22 cellular contexts compared by ENCODE assay signal in the genomic region with DNA sequence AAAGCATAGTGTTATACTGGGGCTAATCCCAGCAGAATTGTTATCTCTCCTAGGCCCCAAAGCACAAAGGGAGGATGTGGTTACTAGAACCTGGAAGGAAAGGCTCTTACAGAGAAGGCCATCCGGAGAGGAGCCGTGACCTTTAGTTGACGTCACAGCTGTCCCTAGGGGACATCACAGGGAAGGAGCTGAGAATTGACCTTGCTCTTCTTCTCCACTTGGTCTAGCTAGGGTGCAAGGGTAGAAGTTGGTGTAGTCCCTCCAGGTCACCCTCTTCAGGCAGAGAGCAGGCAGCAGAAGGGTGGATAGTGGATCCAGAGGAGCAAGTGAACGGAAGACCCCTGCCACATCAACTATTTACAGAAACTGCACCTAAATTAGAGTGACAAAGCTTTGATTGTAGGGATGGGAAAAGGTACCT. TPM values are rescaled to one million over a fixed set of nuclear protein-coding genes. Genes with fewer than 3 reads are reported as not detected.
DNase-seq lines count a peak whose midpoint lies in the region; ATAC-seq and TF ChIP-seq lines count a peak whose summit lies in the region.
"Had no signal": no experiment of that assay in that cellular context is flagged by ENCODE, and none has a peak within 500 bp of the region (broad histone marks: within the 10 kb centered on the region; RNA-seq: fewer than 3 reads in every experiment).

No MANE protein-coding gene starts in this region.

- H3K4me1 ChIP-seq in liver (ENCODE audit: control insufficient read depth in 4 of 4, insufficient read depth in 4 of 4, low read length in 3 of 4) (no peaks in the 10 kb centered on the region), tibial nerve (peaks cover 0 to under 1% (median 0%) of the 10 kb centered on the region in 4 donors)
- H3K4me1 ChIP-seq: parathyroid adenoma, right lobe of liver, testis had no signal

- no peak for TF ChIP-seq EP300 in tibial nerve (IDR thresholded peaks at IDR 0.05)

- no peak for ATAC-seq in HG02870 (IDR thresholded peaks at IDR 0.05; ENCODE audit: unreplicated experiment)
- ATAC-seq in HG02759 (IDR thresholded peaks at IDR 0.05; ENCODE audit: unreplicated experiment) = no peak
- ATAC-seq: GM12878; natural killer cell treated with Interleukin-12 subunit alpha and Interleukin-12 subunit beta and Interleukin-15 and Interleukin-18, amount 100 ng/mL, for 72 hours had no signal

- H3K4me3 ChIP-seq in liver (ENCODE audit: low read depth in 1 of 3, low read length in 3 of 3) (no peak overlapping the region), tibial nerve (no peak overlapping the region)
- H3K4me3 ChIP-seq: coronary artery, GM12878, right lobe of liver, testis had no signal

- no peak for TF ChIP-seq RAD21 in liver (IDR thresholded peaks at IDR 0.05)

- WGBS in liver = 81% methylated on average over 4 of the region's 4 CpGs
- WGBS in tibial nerve, 2 donors = 65 to 67% methylated on average over 4 of the region's 4 CpGs

- no peaks in the 10 kb centered on the region for H3K9me3 ChIP-seq in liver (ENCODE audit: control insufficient read depth in 4 of 4, low read length in 3 of 4)
- no peaks in the 10 kb centered on the region for H3K9me3 ChIP-seq in tibial nerve
- H3K9me3 ChIP-seq: right lobe of liver, testis had no signal

- no peak for TF ChIP-seq POLR2A in tibial nerve (IDR thresholded peaks at IDR 0.05)

- H3K36me3 ChIP-seq in liver (ENCODE audit: control insufficient read depth in 4 of 4, insufficient read depth in 3 of 4, low read depth in 1 of 4, low read length in 3 of 4) (no peaks in the 10 kb centered on the region), tibial nerve (no peaks in the 10 kb centered on the region)
- H3K36me3 ChIP-seq: right lobe of liver had no signal

- TF ChIP-seq CTCF in liver (IDR thresholded peaks at IDR 0.05; ENCODE audit: low read depth, low read length, missing input control) = no peak
- no peak for TF ChIP-seq CTCF in tibial nerve (IDR thresholded peaks at IDR 0.05)

- no peaks in the 10 kb centered on the region for H3K27me3 ChIP-seq in liver (ENCODE audit: control insufficient read depth in 4 of 4, insufficient read depth in 4 of 4, low read length in 3 of 4)
- no peaks in the 10 kb centered on the region for H3K27me3 ChIP-seq in tibial nerve
- H3K27me3 ChIP-seq: right lobe of liver, testis had no signal

- DNase-seq in CMK (ENCODE audit: low read depth) (peak; percentile 46), OCI-M1 (lab: John Stamatoyannopoulos, UW) (peak; percentile 83), dedifferentiated amniotic fluid mesenchymal stem cell (ENCODE audit: extremely low spot score) (peak; percentile 7), tibial nerve (ENCODE audit: low spot score in 2 of 2) (no peak)
- DNase-seq: activated gamma-delta T cell; glutamatergic neuron; Kasumi-1; NCI-H187 treated with DMSO at 0.1 percent for 48 hours; NCI-H2227 treated with DMSO at 0.1 percent for 48 hours; NCI-H69; right lobe of liver; stimulated activated CD4-positive, alpha-beta T cell treated with anti-CD3 and anti-CD28 coated beads, Interleukin-4, amount 100 ng/mL, for 4 hours; stimulated activated naive CD4-positive, alpha-beta T cell treated with Interleukin-2 at 50 U/mL for 16 hours; testis had no signal

- H3K9ac ChIP-seq in liver (ENCODE audit: low read depth in 1 of 2, low read length in 2 of 2) = no peak overlapping the region
- H3K9ac ChIP-seq: parathyroid adenoma had no signal

- H3K27ac ChIP-seq in liver (ENCODE audit: low read depth in 1 of 2, low read length in 2 of 2) = no peak overlapping the region
- no peak overlapping the region for H3K27ac ChIP-seq in tibial nerve
- H3K27ac ChIP-seq: C4-2B, coronary artery, parathyroid adenoma, right lobe of liver, testis had no signal

TF ChIP-seq in liver, 16 proteins besides CTCF, POLR2A, EP300 and RAD21:
- no peak for TF ChIP-seq EGR1 (IDR thresholded peaks at IDR 0.05; ENCODE audit: low read depth in 2 of 2)
- no peak for TF ChIP-seq FOXA1 (IDR thresholded peaks at IDR 0.05)
- peak; percentile 47 for TF ChIP-seq NR2F2 (IDR thresholded peaks at IDR 0.05)
- TF ChIP-seq RXRA (IDR thresholded peaks at IDR 0.05) = no peak
- TF ChIP-seq, protein P1, sequence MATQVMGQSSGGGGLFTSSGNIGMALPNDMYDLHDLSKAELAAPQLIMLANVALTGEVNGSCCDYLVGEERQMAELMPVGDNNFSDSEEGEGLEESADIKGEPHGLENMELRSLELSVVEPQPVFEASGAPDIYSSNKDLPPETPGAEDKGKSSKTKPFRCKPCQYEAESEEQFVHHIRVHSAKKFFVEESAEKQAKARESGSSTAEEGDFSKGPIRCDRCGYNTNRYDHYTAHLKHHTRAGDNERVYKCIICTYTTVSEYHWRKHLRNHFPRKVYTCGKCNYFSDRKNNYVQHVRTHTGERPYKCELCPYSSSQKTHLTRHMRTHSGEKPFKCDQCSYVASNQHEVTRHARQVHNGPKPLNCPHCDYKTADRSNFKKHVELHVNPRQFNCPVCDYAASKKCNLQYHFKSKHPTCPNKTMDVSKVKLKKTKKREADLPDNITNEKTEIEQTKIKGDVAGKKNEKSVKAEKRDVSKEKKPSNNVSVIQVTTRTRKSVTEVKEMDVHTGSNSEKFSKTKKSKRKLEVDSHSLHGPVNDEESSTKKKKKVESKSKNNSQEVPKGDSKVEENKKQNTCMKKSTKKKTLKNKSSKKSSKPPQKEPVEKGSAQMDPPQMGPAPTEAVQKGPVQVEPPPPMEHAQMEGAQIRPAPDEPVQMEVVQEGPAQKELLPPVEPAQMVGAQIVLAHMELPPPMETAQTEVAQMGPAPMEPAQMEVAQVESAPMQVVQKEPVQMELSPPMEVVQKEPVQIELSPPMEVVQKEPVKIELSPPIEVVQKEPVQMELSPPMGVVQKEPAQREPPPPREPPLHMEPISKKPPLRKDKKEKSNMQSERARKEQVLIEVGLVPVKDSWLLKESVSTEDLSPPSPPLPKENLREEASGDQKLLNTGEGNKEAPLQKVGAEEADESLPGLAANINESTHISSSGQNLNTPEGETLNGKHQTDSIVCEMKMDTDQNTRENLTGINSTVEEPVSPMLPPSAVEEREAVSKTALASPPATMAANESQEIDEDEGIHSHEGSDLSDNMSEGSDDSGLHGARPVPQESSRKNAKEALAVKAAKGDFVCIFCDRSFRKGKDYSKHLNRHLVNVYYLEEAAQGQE (IDR thresholded peaks at IDR 0.05) = no peak
- TF ChIP-seq, protein P2, sequence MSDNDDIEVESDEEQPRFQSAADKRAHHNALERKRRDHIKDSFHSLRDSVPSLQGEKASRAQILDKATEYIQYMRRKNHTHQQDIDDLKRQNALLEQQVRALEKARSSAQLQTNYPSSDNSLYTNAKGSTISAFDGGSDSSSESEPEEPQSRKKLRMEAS (IDR thresholded peaks at IDR 0.05) = no peak

RNA-seq across cellular contexts. Expression of a gene that starts 22.8 kb away (rescaled TPM):
- total RNA-seq in liver = 1 to 10 TPM; 1.4 TPM
- under 1 TPM; 0.52 to 0.61 TPM for polyA plus RNA-seq in liver
- 10 to 100 TPM; 19.0 to 32.8 (median 24.6) TPM for total RNA-seq in tibial nerve

Comparison
In these comparisons a context has a peak if more than half of its experiments do, and no peak if none do; other contexts are left out.
1. DNase-seq: peak in CMK (single experiment), OCI-M1 (single experiment) and dedifferentiated amniotic fluid mesenchymal stem cell (single experiment); none in tibial nerve (0 of 2).
2. RNA of a gene that starts 22.8 kb away (total RNA-seq): 19.0 to 32.8 TPM in tibial nerve; 1.4 TPM in liver; every median in the first group is over 4 times any median in the second.